ENCODE assay signal across 8 cellular contexts in the genomic region with DNA sequence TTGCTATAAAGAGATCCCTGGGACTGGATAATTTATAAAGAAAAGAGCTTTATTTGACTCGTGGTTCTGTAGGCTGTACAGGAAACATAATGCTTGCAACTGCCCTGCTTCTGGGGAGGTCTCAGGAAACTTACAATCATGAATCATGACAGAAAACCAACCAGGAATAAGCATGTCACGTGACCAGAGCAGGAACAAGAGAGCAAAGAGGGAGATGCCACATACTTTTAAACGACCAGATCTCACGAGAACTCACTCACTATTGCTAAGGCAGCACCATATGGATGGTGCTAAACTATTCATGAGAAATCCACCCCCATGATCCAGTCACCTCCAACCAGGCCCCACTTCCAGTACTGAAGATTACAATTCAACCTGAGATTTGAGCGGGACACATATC. TPM values are rescaled to one million over a fixed set of nuclear protein-coding genes. Genes with fewer than 3 reads are reported as not detected.
DNase-seq lines count a peak whose midpoint lies in the region; TF ChIP-seq lines count a peak whose summit lies in the region.
"Had no signal": no experiment of that assay in that cellular context is flagged by ENCODE, and none has a peak within 500 bp of the region (broad histone marks: within the 10 kb centered on the region; RNA-seq: fewer than 3 reads in every experiment).

No MANE protein-coding gene starts in this region.

- no peak for TF ChIP-seq CTCF in NB4 (IDR thresholded peaks at IDR 0.05; ENCODE audit: low read depth, low read length)
- TF ChIP-seq CTCF in brain microvascular endothelial cell (IDR thresholded peaks at IDR 0.05; ENCODE audit: low read depth, low read length, missing control alignments): no peak
- no peak for TF ChIP-seq CTCF in osteoblast (IDR thresholded peaks at IDR 0.05; ENCODE audit: extremely low read depth, low read depth, low read length)
- TF ChIP-seq CTCF in endodermal cell (conservative IDR thresholded peaks at IDR 0.05): no peak

- no peaks in the 10 kb centered on the region for H3K9me3 ChIP-seq in osteoblast (ENCODE audit: low read depth, low read length)
- H3K9me3 ChIP-seq in endodermal cell (ENCODE audit: control insufficient read depth, low read length): no peaks in the 10 kb centered on the region

- H3K27ac ChIP-seq in brain microvascular endothelial cell: peak overlapping the region; percentile 33
- H3K27ac ChIP-seq in osteoblast (ENCODE audit: low read depth, low read length): peak overlapping the region; percentile 58
- H3K27ac ChIP-seq in endodermal cell (ENCODE audit: low read depth, low read length): no peak overlapping the region

- in situ Hi-C loops in brain microvascular endothelial cell (cut with HindIII; ENCODE audit: low pct_ligation_motif_present, low sequenced_read_pairs): no loop called here

- DNase-seq in GM03348 (ENCODE audit: low spot score) (peak; percentile 21), NB4 (ENCODE audit: low read depth) (peak; percentile 68), brain microvascular endothelial cell (peak; percentile 87), osteoblast (ENCODE audit: insufficient read length, low spot score, missing footprints) (no peak), endodermal cell (no peak), H7 (no peak), nucleus accumbens (lab: John Stamatoyannopoulos, UW) (no peak)
- DNase-seq: NCI-H1417 treated with DMSO at 0.1 percent for 48 hours had no signal

- H3K27me3 ChIP-seq in brain microvascular endothelial cell (replicated peaks) (no peaks in the 10 kb centered on the region), osteoblast (ENCODE audit: insufficient read depth, low read length) (no peaks in the 10 kb centered on the region), endodermal cell (ENCODE audit: control insufficient read depth, insufficient read depth, low read length, poor library complexity, severe bottlenecking) (no peaks in the 10 kb centered on the region), H7 (ENCODE audit: control insufficient read depth, insufficient read depth, low read length) (no peaks in the 10 kb centered on the region)

- H3K27me3 Mint-ChIP-seq in endodermal cell (ENCODE audit: insufficient read depth): no peaks in the 10 kb centered on the region

- H3K79me2 ChIP-seq in osteoblast (ENCODE audit: insufficient read depth, low read length): peaks cover 30% of the 10 kb centered on the region

- H4K20me1 ChIP-seq in osteoblast (ENCODE audit: insufficient read depth, low read length): no peaks in the 10 kb centered on the region

- no peak overlapping the region for H3K9ac ChIP-seq in endodermal cell (ENCODE audit: extremely low read depth, low read length, poor library complexity, severe bottlenecking)

- peaks cover 5% of the 10 kb centered on the region for H3K36me3 ChIP-seq in brain microvascular endothelial cell (replicated peaks)
- H3K36me3 ChIP-seq in osteoblast (ENCODE audit: insufficient read depth, low read length): peaks cover 13% of the 10 kb centered on the region
- H3K36me3 ChIP-seq in endodermal cell (ENCODE audit: control insufficient read depth, insufficient read depth, low read length): peaks cover 29% of the 10 kb centered on the region
- no peaks in the 10 kb centered on the region for H3K36me3 ChIP-seq in H7 (replicated peaks; ENCODE audit: control insufficient read depth, insufficient read depth, low read length)

- peak overlapping the region; percentile 56 for H3K4me2 ChIP-seq in osteoblast (ENCODE audit: insufficient read depth, low read length)

- no peaks in the 10 kb centered on the region for H3K9me3 Mint-ChIP-seq in endodermal cell

- peak overlapping the region; percentile 40 for H2AFZ ChIP-seq in osteoblast (ENCODE audit: low read length)

- 87 to 89% methylated on average over 4 to 5 of the region's 5 CpGs for WGBS in endodermal cell (ENCODE audit: insufficient coverage in 1 of 2, insufficient read length in 1 of 2), 2 experiments

- TF ChIP-seq POLR2A in NB4 (IDR thresholded peaks at IDR 0.05; ENCODE audit: extremely low read depth, insufficient read length): peak; percentile 22

- no peak overlapping the region for H3K4me3 Mint-ChIP-seq in endodermal cell

- peaks cover 4% of the 10 kb centered on the region for H3K4me1 Mint-ChIP-seq in endodermal cell

- H3K27ac Mint-ChIP-seq in endodermal cell: no peak overlapping the region

- H3K36me3 Mint-ChIP-seq in endodermal cell (ENCODE audit: low read depth): peaks cover 33% of the 10 kb centered on the region

- peaks cover 20% of the 10 kb centered on the region for H3K4me1 ChIP-seq in osteoblast (ENCODE audit: insufficient read depth, low read length)
- H3K4me1 ChIP-seq in endodermal cell (ENCODE audit: control insufficient read depth, insufficient read depth, low read length): no peaks in the 10 kb centered on the region

- H3K4me3 ChIP-seq in NB4 (ENCODE audit: low read depth, low read length): no peak overlapping the region
- H3K4me3 ChIP-seq in brain microvascular endothelial cell (ENCODE audit: low read depth, low read length): no peak overlapping the region
- no peak overlapping the region for H3K4me3 ChIP-seq in osteoblast (ENCODE audit: insufficient read depth, low read length)
- H3K4me3 ChIP-seq in endodermal cell (ENCODE audit: low read length): no peak overlapping the region
- no peak overlapping the region for H3K4me3 ChIP-seq in H7 (ENCODE audit: insufficient read depth, low read depth, low read length)

RNA-seq across cellular contexts. Expression of gene RCC1, which starts 49.8 kb away (rescaled TPM):
- total RNA-seq in osteoblast: 32.1 and 35.1 TPM in 2 replicates
- total RNA-seq in endodermal cell: 10 to 100 TPM; 55.4 to 65.3 TPM
- 48.1 TPM for polyA plus RNA-seq in endodermal cell (2013, experiment 1 of 2)
- polyA plus RNA-seq in endodermal cell (2013, experiment 2 of 2): 45.8 TPM
- total RNA-seq in H7 (2014; rRNA removed; shearing (Covaris generic)): 113 and 136 TPM in 2 replicates

Comparison
In these comparisons a context has a peak if more than half of its experiments do, and no peak if none do; other contexts are left out.
1. DNase-seq: peak in GM03348 (single experiment), NB4 (single experiment) and brain microvascular endothelial cell (single experiment); none in osteoblast (single experiment), endodermal cell (single experiment), H7 (single experiment) and nucleus accumbens (0 of 56).